Comparison of ENCODE assay signal across 8 cellular contexts in genomic region chr16:28951410-28951943, GRCh38. TPM values are rescaled to one million over a fixed set of nuclear protein-coding genes. Genes with fewer than 3 reads are reported as not detected.
DNase-seq lines count a peak whose midpoint lies in the region; ATAC-seq and TF ChIP-seq lines count a peak whose summit lies in the region.

No MANE protein-coding gene starts in this region.

- peak overlapping the region; percentile 97 for H3K4me3 Mint-ChIP-seq in endothelial cell (ENCODE audit: unreplicated experiment)
- peak overlapping the region; percentile 92 for H3K4me3 Mint-ChIP-seq in osteocyte (ENCODE audit: unreplicated experiment)

- peaks cover 17% of the 10 kb centered on the region for H3K4me1 ChIP-seq in OCI-LY1 (ENCODE audit: insufficient read depth, low read length, severe bottlenecking)

- H2AFZ ChIP-seq in OCI-LY1 (ENCODE audit: low read length) = no peak overlapping the region

- H3K9ac ChIP-seq in OCI-LY1 (ENCODE audit: low read length) = peak overlapping the region; percentile 90

- no peak for ATAC-seq in GM21825 (IDR thresholded peaks at IDR 0.05; ENCODE audit: unreplicated experiment)

- H3K9me3 Mint-ChIP-seq in endothelial cell (ENCODE audit: unreplicated experiment) (no peaks in the 10 kb centered on the region), osteocyte (ENCODE audit: unreplicated experiment) (no peaks in the 10 kb centered on the region)

- H3K36me3 Mint-ChIP-seq in endothelial cell (ENCODE audit: low read depth, unreplicated experiment) (peaks cover 7% of the 10 kb centered on the region), osteocyte (ENCODE audit: unreplicated experiment) (peaks cover 6% of the 10 kb centered on the region)

- no peaks in the 10 kb centered on the region for H3K9me3 ChIP-seq in OCI-LY1 (ENCODE audit: low read length)

- 0 out of 2 replicates have a peak, but pooled peaks cover 3% of the 10 kb centered on the region for H3F3A ChIP-seq in OCI-LY1 (ENCODE audit: insufficient read depth, low read length)

- H3K27me3 Mint-ChIP-seq in endothelial cell (ENCODE audit: unreplicated experiment) (peaks cover 4% of the 10 kb centered on the region), osteocyte (ENCODE audit: unreplicated experiment) (no peaks in the 10 kb centered on the region)

- peak overlapping the region; percentile 79 for H3K27ac Mint-ChIP-seq in endothelial cell (ENCODE audit: unreplicated experiment)
- H3K27ac Mint-ChIP-seq in osteocyte (ENCODE audit: unreplicated experiment) = peak overlapping the region; percentile 60

- peaks cover 45% of the 10 kb centered on the region for H3K36me3 ChIP-seq in OCI-LY1 (ENCODE audit: insufficient read depth, low read length)

- peaks cover 15% of the 10 kb centered on the region for H3K79me2 ChIP-seq in OCI-LY1 (ENCODE audit: insufficient read depth, low read length)

- TF ChIP-seq CTCF in OCI-LY1 (IDR thresholded peaks at IDR 0.05; ENCODE audit: low read length) (no peak), endothelial cell (IDR thresholded peaks at IDR 0.05; ENCODE audit: unreplicated experiment) (no peak), osteocyte (IDR thresholded peaks at IDR 0.05) (no peak)

- no peaks in the 10 kb centered on the region for H3K27me3 ChIP-seq in OCI-LY1 (ENCODE audit: insufficient read depth, low read length)

- no peaks in the 10 kb centered on the region for H4K20me1 ChIP-seq in OCI-LY1 (ENCODE audit: insufficient read depth, low read length)

- H3K4me1 Mint-ChIP-seq in endothelial cell (ENCODE audit: unreplicated experiment) (peaks cover 6% of the 10 kb centered on the region), osteocyte (ENCODE audit: unreplicated experiment) (peaks cover 15% of the 10 kb centered on the region)

- no peaks in the 10 kb centered on the region for H3K9me2 ChIP-seq in OCI-LY1 (ENCODE audit: low read depth, low read length)

- H3K4me3 ChIP-seq in OCI-LY1 (ENCODE audit: low read depth, low read length, poor library complexity, severe bottlenecking) = peak overlapping the region; percentile 82

- DNase-seq in NCI-H82 (lab: John Stamatoyannopoulos, UW) = peak; percentile 42
- no peak for DNase-seq in NCI-H82 treated with DMSO at 0.1 percent for 48 hours (lab: John Stamatoyannopoulos, UW; ENCODE audit: unreplicated experiment)
- DNase-seq in endothelial cell (ENCODE audit: low spot score) = no peak
- no peak for DNase-seq in osteocyte (ENCODE audit: extremely low spot score, unreplicated experiment)
- no peak for DNase-seq in NCI-H2029 (lab: John Stamatoyannopoulos, UW)
- no peak for DNase-seq in NCI-H128 (lab: John Stamatoyannopoulos, UW; ENCODE audit: unreplicated experiment)

- no peak overlapping the region for H3K27ac ChIP-seq in OCI-LY1 (ENCODE audit: low read depth, low read length, poor library complexity, severe bottlenecking)

- H3K4me2 ChIP-seq in OCI-LY1 (ENCODE audit: low read length) = peak overlapping the region; percentile 82

RNA-seq across cellular contexts. Expression of gene NFATC2IP, which starts 0.7 kb away (rescaled TPM):
- total RNA-seq in endothelial cell (ENCODE audit: unreplicated experiment) = 61.0 TPM
- total RNA-seq in osteocyte = 34.9 and 39.5 TPM in 2 replicates

RNA-seq across cellular contexts. Expression of gene CD19, which starts 19.7 kb away (rescaled TPM):
- total RNA-seq in endothelial cell (ENCODE audit: unreplicated experiment) = not detected
- total RNA-seq in osteocyte = not detected in 2 replicates

RNA-seq across cellular contexts. Expression of gene SPNS1, which starts 23.1 kb away (rescaled TPM):
- 68.4 TPM for total RNA-seq in endothelial cell (ENCODE audit: unreplicated experiment)
- 89.5 and 96.6 TPM in 2 replicates for total RNA-seq in osteocyte

RNA-seq across cellular contexts. Expression of gene RABEP2, which starts 26.4 kb away (rescaled TPM):
- total RNA-seq in endothelial cell (ENCODE audit: unreplicated experiment) = 16.0 TPM
- 19.3 and 20.0 TPM in 2 replicates for total RNA-seq in osteocyte

RNA-seq across cellular contexts. Expression of gene LAT, which starts 33.4 kb away (rescaled TPM):
- total RNA-seq in endothelial cell (ENCODE audit: unreplicated experiment) = 5.4 TPM
- total RNA-seq in osteocyte = 9.2 and 12.0 TPM in 2 replicates
